ENCODE assay signal across 11 cellular contexts in the genomic region with DNA sequence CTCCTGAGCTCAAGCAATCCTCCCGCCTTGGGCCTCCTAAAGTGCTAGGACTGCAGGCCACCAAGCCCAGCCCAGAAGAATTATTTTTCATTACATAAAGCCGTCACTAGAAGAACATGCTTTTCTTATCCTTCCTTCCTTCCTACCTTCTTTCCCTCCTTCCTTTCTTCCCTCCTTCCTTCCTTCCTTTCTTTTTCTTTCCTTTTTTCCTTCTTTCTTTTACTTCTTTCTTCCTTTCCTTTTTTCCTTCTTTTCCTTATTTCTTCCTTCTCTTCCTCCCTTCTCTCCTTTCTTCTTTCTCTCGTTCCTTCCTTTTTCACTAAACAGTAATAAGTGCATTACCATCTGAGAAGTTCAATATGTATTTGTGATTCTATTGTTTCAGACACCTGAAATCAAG.
"Had no signal": no experiment of that assay in that cellular context is flagged by ENCODE, and none has a peak within 500 bp of the region (broad histone marks: within the 10 kb centered on the region; RNA-seq: fewer than 3 reads in every experiment).

No MANE protein-coding gene starts in this region.

- H3K4me1 ChIP-seq: HAP-1 had no signal

- H3K9me3 ChIP-seq: HAP-1 had no signal

- ATAC-seq: GM23338, HCT116 had no signal

- FAIRE-seq: H1, H54 had no signal

- DNase-seq: GM23248, GOT3, H7, H9, HCEC 1CT, HFFc6 had no signal

- H3K27ac ChIP-seq: GM23248 had no signal

- H3K9ac ChIP-seq: GM23248 had no signal

- H2AFZ ChIP-seq: GM23248, GM23338 had no signal

- H3K4me2 ChIP-seq: GM23338 had no signal

- H3K36me3 ChIP-seq: HAP-1 had no signal

- H3K4me3 ChIP-seq: GM23248, GM23338, HAP-1 had no signal
